9 cellular contexts compared by ENCODE assay signal in the genomic region with DNA sequence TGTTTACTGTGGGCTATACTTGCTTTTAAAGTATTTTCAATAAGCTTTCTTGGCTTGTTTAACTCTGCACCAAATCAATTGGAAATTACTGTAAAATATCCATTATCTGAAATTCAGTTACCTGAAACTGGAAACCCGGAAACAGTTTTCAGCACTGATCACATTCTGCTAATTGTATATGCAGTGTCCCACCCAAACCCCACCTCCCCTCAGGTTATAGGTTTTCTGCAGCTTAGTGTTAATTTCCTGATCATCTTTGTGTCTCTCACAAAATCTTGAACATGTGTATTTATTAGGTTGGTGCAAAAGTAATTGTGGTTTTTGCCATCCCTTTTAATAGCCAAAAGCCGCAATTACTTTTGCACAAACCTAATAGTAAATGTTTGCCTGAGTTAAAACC. TPM values are rescaled to one million over a fixed set of nuclear protein-coding genes. Genes with fewer than 3 reads are reported as not detected.
A peak's percentile ranks its signal among the peaks of the same experiment; 100 is the strongest.
DNase-seq lines count a peak whose midpoint lies in the region; ATAC-seq and TF ChIP-seq lines count a peak whose summit lies in the region.
"Had no signal": no experiment of that assay in that cellular context is flagged by ENCODE, and none has a peak within 500 bp of the region (broad histone marks: within the 10 kb centered on the region; RNA-seq: fewer than 3 reads in every experiment).

No MANE protein-coding gene starts in this region.

- 38 to 41% methylated on average over 2 of the region's 2 CpGs for WGBS in lower leg skin, 2 donors

- in situ Hi-C loops in KBM-7 (cut with MboI; ENCODE audit: low pct_unique_long_range_greater_than_20kb, low sequenced_read_pairs), result no loop called here

- no peaks in the 10 kb centered on the region for H3K9me3 ChIP-seq in tibial artery

- ATAC-seq in activated T-cell treated with anti-CD3 and anti-CD28 coated beads, Interleukin-2, amount 50 U/mL, for 72 hours (replicated peaks in 1 of 2), result no peak
- ATAC-seq in activated naive CD8-positive, alpha-beta T cell treated with anti-CD3 and anti-CD28 coated beads, Interleukin-2, amount 50 U/mL, for 24 hours, result no peak
- ATAC-seq in GM21515 (IDR thresholded peaks at IDR 0.05; ENCODE audit: unreplicated experiment), result no peak

- H3K4me1 ChIP-seq in tibial artery, result peaks cover 0 to 49% (median 12%) of the 10 kb centered on the region in 4 donors

- H3K27me3 Mint-ChIP-seq in activated T-cell treated with anti-CD3 and anti-CD28 coated beads, Interleukin-2, amount 50 U/mL, for 72 hours (ENCODE audit: low read depth), result peaks cover 6% of the 10 kb centered on the region
- no peaks in the 10 kb centered on the region for H3K27me3 Mint-ChIP-seq in activated naive CD8-positive, alpha-beta T cell treated with anti-CD3 and anti-CD28 coated beads, Interleukin-2, amount 50 U/mL, for 24 hours

- H3K27me3 ChIP-seq in tibial artery, result no peaks in the 10 kb centered on the region

- no peak for DNase-seq in activated T-cell treated with anti-CD3 and anti-CD28 coated beads, Interleukin-2, amount 50 U/mL, for 72 hours
- DNase-seq in activated T-cell treated with anti-CD3 and anti-CD28 coated beads for 4 hours (no peak), lower leg skin (ENCODE audit: low spot score in 2 of 2) (no peak), tibial artery (no peak), KBM-7 (no peak), NCI-H1092 treated with DMSO at 0.1 percent for 48 hours (lab: John Stamatoyannopoulos, UW) (no peak)
- no peak for DNase-seq in activated naive CD8-positive, alpha-beta T cell treated with anti-CD3 and anti-CD28 coated beads, Interleukin-2, amount 50 U/mL, for 24 hours
- DNase-seq: NCI-H2081 treated with DMSO at 0.1 percent for 48 hours had no signal

- H3K4me3 Mint-ChIP-seq in activated T-cell treated with anti-CD3 and anti-CD28 coated beads, Interleukin-2, amount 50 U/mL, for 72 hours, result peak overlapping the region; percentile 94 to 97
- H3K4me3 Mint-ChIP-seq in activated naive CD8-positive, alpha-beta T cell treated with anti-CD3 and anti-CD28 coated beads, Interleukin-2, amount 50 U/mL, for 24 hours, result peak overlapping the region; percentile 93

- H3K27ac Mint-ChIP-seq in activated T-cell treated with anti-CD3 and anti-CD28 coated beads, Interleukin-2, amount 50 U/mL, for 72 hours, result peak overlapping the region; percentile 96
- H3K27ac Mint-ChIP-seq in activated naive CD8-positive, alpha-beta T cell treated with anti-CD3 and anti-CD28 coated beads, Interleukin-2, amount 50 U/mL, for 24 hours, result peak overlapping the region; percentile 83

- H3K4me3 ChIP-seq in lower leg skin (ENCODE audit: low read depth, poor library complexity, severe bottlenecking), result peak overlapping the region; percentile 98
- H3K4me3 ChIP-seq in tibial artery, result peak overlapping the region; percentile 93 to 94

- no peaks in the 10 kb centered on the region for H3K36me3 ChIP-seq in tibial artery

- peak overlapping the region; percentile 93 to 94 for H3K27ac ChIP-seq in tibial artery

- peaks cover 2 to 5% of the 10 kb centered on the region in 2 donors for H3K36me3 Mint-ChIP-seq in activated T-cell treated with anti-CD3 and anti-CD28 coated beads, Interleukin-2, amount 50 U/mL, for 72 hours (ENCODE audit: insufficient read depth in 2 of 2)
- H3K36me3 Mint-ChIP-seq in activated naive CD8-positive, alpha-beta T cell treated with anti-CD3 and anti-CD28 coated beads, Interleukin-2, amount 50 U/mL, for 24 hours (ENCODE audit: low read depth), result peaks cover 10% of the 10 kb centered on the region

- H3K4me1 Mint-ChIP-seq in activated T-cell treated with anti-CD3 and anti-CD28 coated beads, Interleukin-2, amount 50 U/mL, for 72 hours (ENCODE audit: low read depth), result peaks cover 36% of the 10 kb centered on the region
- H3K4me1 Mint-ChIP-seq in activated naive CD8-positive, alpha-beta T cell treated with anti-CD3 and anti-CD28 coated beads, Interleukin-2, amount 50 U/mL, for 24 hours, result peaks cover 46% of the 10 kb centered on the region

- TF ChIP-seq CTCF in lower leg skin (IDR thresholded peaks at IDR 0.05) (no peak), tibial artery (IDR thresholded peaks at IDR 0.05) (no peak)

- intact Hi-C loops in lower leg skin (cut with DNase I; ENCODE audit: low total_unique reads), result no loop called here
- intact Hi-C loops in tibial artery (cut with DNase I; ENCODE audit: low total_unique reads), result loop anchor here (10.0 kb wide), 1 partner anchor 69 kb away; the partner anchor contains the start of gene SNX24

- TF ChIP-seq POLR2A in lower leg skin (IDR thresholded peaks at IDR 0.05), result no peak

- no peaks in the 10 kb centered on the region for H3K9me3 Mint-ChIP-seq in activated T-cell treated with anti-CD3 and anti-CD28 coated beads, Interleukin-2, amount 50 U/mL, for 72 hours
- H3K9me3 Mint-ChIP-seq in activated naive CD8-positive, alpha-beta T cell treated with anti-CD3 and anti-CD28 coated beads, Interleukin-2, amount 50 U/mL, for 24 hours, result no peaks in the 10 kb centered on the region

RNA-seq across cellular contexts. Expression of gene SNX2, which starts 1.3 kb away (rescaled TPM):
- total RNA-seq in activated T-cell treated with anti-CD3 and anti-CD28 coated beads, Interleukin-2, amount 50 U/mL, for 72 hours, result 10 to 100 TPM; 38.2 to 40.8 TPM
- total RNA-seq in lower leg skin, result 10 to 100 TPM; 35.5 to 44.8 (median 41.6) TPM
